ENCODE assay signal across 8 cellular contexts in genomic region chr6:154683756-154684523, GRCh38. TPM values are rescaled to one million over a fixed set of nuclear protein-coding genes. Genes with fewer than 3 reads are reported as not detected.
A peak's percentile ranks its signal among the peaks of the same experiment; 100 is the strongest.
DNase-seq lines count a peak whose midpoint lies in the region; ATAC-seq and TF ChIP-seq lines count a peak whose summit lies in the region.

No MANE protein-coding gene starts in this region.

- H3K4me3 ChIP-seq in heart right ventricle: no peak overlapping the region

- H3K4me1 Mint-ChIP-seq in memory B cell (peaks cover 30% of the 10 kb centered on the region), glutamatergic neuron (ENCODE audit: low read depth, unreplicated experiment) (peaks cover 3% of the 10 kb centered on the region)

- H3K27me3 Mint-ChIP-seq in memory B cell (no peaks in the 10 kb centered on the region), glutamatergic neuron (ENCODE audit: unreplicated experiment) (no peaks in the 10 kb centered on the region)

- no peaks in the 10 kb centered on the region for H3K9me3 ChIP-seq in heart right ventricle

- H3K36me3 Mint-ChIP-seq in memory B cell (no peaks in the 10 kb centered on the region), glutamatergic neuron (ENCODE audit: unreplicated experiment) (no peaks in the 10 kb centered on the region)

- peak overlapping the region; percentile 87 for H3K27ac Mint-ChIP-seq in memory B cell
- no peak overlapping the region for H3K27ac Mint-ChIP-seq in glutamatergic neuron (ENCODE audit: unreplicated experiment)

- H3K27me3 ChIP-seq in heart right ventricle: no peaks in the 10 kb centered on the region

- H3K36me3 ChIP-seq in heart right ventricle: no peaks in the 10 kb centered on the region

- DNase-seq in AG20443 (ENCODE audit: low spot score) (peak; percentile 56), SKM-1 (lab: John Stamatoyannopoulos, UW; ENCODE audit: unreplicated experiment) (peak; percentile 35), memory B cell (ENCODE audit: low spot score in 2 of 2) (peak in 1 of 2 donors; percentile 45), heart right ventricle (no peak), iPS-NIHi11 (ENCODE audit: low spot score) (no peak), glutamatergic neuron (no peak)

- H3K9me3 Mint-ChIP-seq in memory B cell: no peaks in the 10 kb centered on the region
- peaks cover 5% of the 10 kb centered on the region for H3K9me3 Mint-ChIP-seq in glutamatergic neuron (ENCODE audit: unreplicated experiment)

- intact Hi-C loops in heart right ventricle (cut with DNase I): no loop called here

- peak overlapping the region in 1 of 10 donors; percentile 6 for H3K27ac ChIP-seq in heart right ventricle

- peak overlapping the region; percentile 18 for H3K4me3 Mint-ChIP-seq in memory B cell
- H3K4me3 Mint-ChIP-seq in glutamatergic neuron (ENCODE audit: unreplicated experiment): no peak overlapping the region

- peaks cover 0 to 16% (median 0%) of the 10 kb centered on the region in 9 donors for H3K4me1 ChIP-seq in heart right ventricle

- WGBS in heart right ventricle, 2 donors: 62 to 75% methylated on average over 4 of the region's 4 CpGs

- TF ChIP-seq CTCF in heart right ventricle (IDR thresholded peaks at IDR 0.05): no peak
- TF ChIP-seq CTCF in glutamatergic neuron (IDR thresholded peaks at IDR 0.05; ENCODE audit: partially characterized antibody, unreplicated experiment): no peak

- ATAC-seq in GM19043 (IDR thresholded peaks at IDR 0.05; ENCODE audit: low read depth, unreplicated experiment): peak; percentile 97
- ATAC-seq in HG03108 (IDR thresholded peaks at IDR 0.05; ENCODE audit: unreplicated experiment): peak; percentile 82
- peak; percentile 91 for ATAC-seq in memory B cell (ENCODE audit: low read depth)
- ATAC-seq in heart right ventricle: no peak

RNA-seq across cellular contexts. Expression of gene SCAF8, which starts 49.3 kb away (rescaled TPM):
- total RNA-seq in heart right ventricle (10 to 100 TPM; 43.0 to 96.1 (median 73.6) TPM), glutamatergic neuron (ENCODE audit: unreplicated experiment) (54.9 TPM)
- polyA plus RNA-seq in heart right ventricle: 10 to 100 TPM in 1 of 2 donors, 1 to 10 TPM in 1; 6.7 to 13.6 TPM

Comparison
In these comparisons a context has a peak if more than half of its experiments do, and no peak if none do; other contexts are left out.
1. DNase-seq: peak in AG20443 (single experiment) and SKM-1 (single experiment); none in heart right ventricle (0 of 2), iPS-NIHi11 (single experiment) and glutamatergic neuron (single experiment).
2. ATAC-seq: peak in GM19043 (single experiment), HG03108 (single experiment) and memory B cell (single experiment); none in heart right ventricle (0 of 8).